In genomic region chr3:43478380-43478779, GRCh38 we compare ENCODE assay signal across 13 cellular contexts.
DNase-seq lines count a peak whose midpoint lies in the region; ATAC-seq and TF ChIP-seq lines count a peak whose summit lies in the region.
"Had no signal": no experiment of that assay in that cellular context is flagged by ENCODE, and none has a peak within 500 bp of the region (broad histone marks: within the 10 kb centered on the region; RNA-seq: fewer than 3 reads in every experiment).

No MANE protein-coding gene starts in this region.

- no TSS peak for BruUV-seq in PC-3 (replicated peaks; lab: Mats Ljungman, UMichigan)

- intact Hi-C loops in PC-3 (cut with micrococcal nuclease) (no loop called here), spleen (cut with DNase I; ENCODE audit: low total_unique reads) (no loop called here)

- H3F3A ChIP-seq in PC-3 (ENCODE audit: low read length, unreplicated experiment), result no peaks in the 10 kb centered on the region

- no peak overlapping the region for H3K9ac ChIP-seq in PC-3 (ENCODE audit: low read length)

- TF ChIP-seq POLR2A in spleen (IDR thresholded peaks at IDR 0.05), result no peak

- H3K27me3 ChIP-seq in PC-3 (ENCODE audit: low read length) (no peaks in the 10 kb centered on the region), spleen (replicated peaks in 1 of 7) (no peaks in the 10 kb centered on the region)
- no peaks in the 10 kb centered on the region for H3K27me3 ChIP-seq in effector memory CD4-positive, alpha-beta T cell (replicated peaks; ENCODE audit: control insufficient read depth, insufficient read depth, low read length, poor library complexity, severe bottlenecking)
- H3K27me3 ChIP-seq: right lobe of liver had no signal

- H3K27me3 Mint-ChIP-seq in activated T-cell treated with anti-CD3 and anti-CD28 coated beads, Interleukin-2, amount 50 U/mL, for 72 hours (ENCODE audit: low read depth), result no peaks in the 10 kb centered on the region
- H3K27me3 Mint-ChIP-seq: memory B cell, type B pancreatic cell had no signal

- H3K27ac ChIP-seq in PC-3 (ENCODE audit: low read length) (no peak overlapping the region), spleen (peak overlapping the region; percentile 70 to 84 (median 81))
- no peak overlapping the region for H3K27ac ChIP-seq in effector memory CD4-positive, alpha-beta T cell (ENCODE audit: insufficient read depth, low read length, poor library complexity, severe bottlenecking)

- H2AFZ ChIP-seq in PC-3 (ENCODE audit: low read length), result no peak overlapping the region

- H3K9me2 ChIP-seq in PC-3 (replicated peaks; ENCODE audit: low read length), result no peaks in the 10 kb centered on the region

- peak in 1 of 2 donors; percentile 18 for ATAC-seq in activated T-cell treated with anti-CD3 and anti-CD28 coated beads, Interleukin-2, amount 50 U/mL, for 72 hours (replicated peaks in 1 of 2)
- ATAC-seq in PC-3, result peak; percentile 35; the same call in 1 of the 2 replicates
- ATAC-seq in HG03342 (IDR thresholded peaks at IDR 0.05; ENCODE audit: unreplicated experiment), result no peak

- H3K4me3 ChIP-seq in PC-3 (ENCODE audit: low read length) (no peak overlapping the region), spleen (no peak overlapping the region)
- H3K4me3 ChIP-seq in effector memory CD4-positive, alpha-beta T cell (ENCODE audit: insufficient read depth, low read depth, low read length, poor library complexity, severe bottlenecking), result no peak overlapping the region
- H3K4me3 ChIP-seq: right lobe of liver had no signal

- peaks cover 0 to 6% of the 10 kb centered on the region in 2 donors for H3K9me3 Mint-ChIP-seq in activated T-cell treated with anti-CD3 and anti-CD28 coated beads, Interleukin-2, amount 50 U/mL, for 72 hours
- H3K9me3 Mint-ChIP-seq: memory B cell, type B pancreatic cell had no signal

- H4K20me1 ChIP-seq in PC-3 (ENCODE audit: low read length), result no peaks in the 10 kb centered on the region

- no peaks in the 10 kb centered on the region for H3K9me3 ChIP-seq in PC-3 (ENCODE audit: low read length)
- no peaks in the 10 kb centered on the region for H3K9me3 ChIP-seq in spleen
- no peaks in the 10 kb centered on the region for H3K9me3 ChIP-seq in effector memory CD4-positive, alpha-beta T cell (ENCODE audit: control insufficient read depth, low read length)
- H3K9me3 ChIP-seq: right lobe of liver had no signal

- no peak for TF ChIP-seq CTCF in PC-3 (conservative IDR thresholded peaks at IDR 0.05; ENCODE audit: low read depth, low read length)
- no peak for TF ChIP-seq CTCF in spleen (IDR thresholded peaks at IDR 0.05 in 8 of 11, conservative IDR thresholded peaks at IDR 0.05 in 3 of 11)

- no peaks in the 10 kb centered on the region for H3K79me2 ChIP-seq in PC-3 (ENCODE audit: low read length)

- CTCF ChIA-PET in PC-3 (lab: Charles Lee), result interaction anchor here (0.6 kb wide), 1 partner anchor 213 kb away, joined by 3 read pairs; no protein-coding TSS in a partner anchor

- peak overlapping the region; percentile 73 for H3K27ac Mint-ChIP-seq in activated T-cell treated with anti-CD3 and anti-CD28 coated beads, Interleukin-2, amount 50 U/mL, for 72 hours
- H3K27ac Mint-ChIP-seq: brain, memory B cell, type B pancreatic cell had no signal

- H3K36me3 Mint-ChIP-seq in activated T-cell treated with anti-CD3 and anti-CD28 coated beads, Interleukin-2, amount 50 U/mL, for 72 hours (ENCODE audit: insufficient read depth in 2 of 2), result peaks cover 0 to 5% of the 10 kb centered on the region in 2 donors
- H3K36me3 Mint-ChIP-seq: type B pancreatic cell had no signal

- no peak overlapping the region for H3K4me3 Mint-ChIP-seq in activated T-cell treated with anti-CD3 and anti-CD28 coated beads, Interleukin-2, amount 50 U/mL, for 72 hours
- H3K4me3 Mint-ChIP-seq: brain, memory B cell, type B pancreatic cell had no signal

- H3K4me2 ChIP-seq in PC-3 (ENCODE audit: low read length), result no peak overlapping the region

- H3K4me1 ChIP-seq in PC-3 (ENCODE audit: insufficient read depth, low read length) (no peaks in the 10 kb centered on the region), spleen (peaks cover 0 to 27% (median 14%) of the 10 kb centered on the region in 6 donors)
- H3K4me1 ChIP-seq in effector memory CD4-positive, alpha-beta T cell (ENCODE audit: control insufficient read depth, insufficient read depth, low read length, poor library complexity, severe bottlenecking), result peaks cover 19% of the 10 kb centered on the region
- H3K4me1 ChIP-seq: right lobe of liver had no signal

- POLR2A ChIA-PET in PC-3 (lab: Charles Lee; ENCODE audit: unreplicated experiment), result no interaction called here

- H3K36me3 ChIP-seq in PC-3 (ENCODE audit: low read depth, low read length) (no peaks in the 10 kb centered on the region), spleen (no peaks in the 10 kb centered on the region)
- H3K36me3 ChIP-seq in effector memory CD4-positive, alpha-beta T cell (ENCODE audit: control insufficient read depth, insufficient read depth, low read length), result no peaks in the 10 kb centered on the region
- H3K36me3 ChIP-seq: right lobe of liver had no signal

- peaks cover 38% of the 10 kb centered on the region for H3K4me1 Mint-ChIP-seq in activated T-cell treated with anti-CD3 and anti-CD28 coated beads, Interleukin-2, amount 50 U/mL, for 72 hours (ENCODE audit: low read depth)
- H3K4me1 Mint-ChIP-seq: memory B cell had no signal

- DNase-seq in activated T-cell treated with anti-CD3 and anti-CD28 coated beads, Interleukin-2, amount 50 U/mL, for 72 hours, result no peak
- DNase-seq in activated T-cell treated with anti-CD3 and anti-CD28 coated beads for 4 hours, result no peak
- no peak for DNase-seq in PC-3
- DNase-seq in fibroblast of peridontal ligament (ENCODE audit: extremely low read depth), result peak; percentile 4
- DNase-seq in spleen, result no peak
- no peak for DNase-seq in effector memory CD4-positive, alpha-beta T cell
- DNase-seq in NCI-H1105 (lab: John Stamatoyannopoulos, UW), result no peak
- DNase-seq: NCI-H1694 treated with DMSO at 0.1 percent for 48 hours, right lobe of liver had no signal

Comparison
In these comparisons a context has a peak if more than half of its experiments do, and no peak if none do; other contexts are left out.
1. H3K27ac ChIP-seq: peak in spleen (8 of 8); none in PC-3 (single experiment) and effector memory CD4-positive, alpha-beta T cell (single experiment).